In genomic region chr10:68077026-68077425, GRCh38 we compare ENCODE assay signal across 23 cellular contexts. TPM values are rescaled to one million over a fixed set of nuclear protein-coding genes. Genes with fewer than 3 reads are reported as not detected.
A peak's percentile ranks its signal among the peaks of the same experiment; 100 is the strongest.
DNase-seq lines count a peak whose midpoint lies in the region; ATAC-seq and TF ChIP-seq lines count a peak whose summit lies in the region.
"Had no signal": no experiment of that assay in that cellular context is flagged by ENCODE, and none has a peak within 500 bp of the region (broad histone marks: within the 10 kb centered on the region; RNA-seq: fewer than 3 reads in every experiment).

No MANE protein-coding gene starts in this region.

- intact Hi-C loops in natural killer cell (cut with micrococcal nuclease) (loop anchor here (10.0 kb wide), 1 partner anchor 312 kb away; no protein-coding TSS in a partner anchor), dorsolateral prefrontal cortex (cut with DNase I) (loop anchor here (5.0 to 10.0 kb wide), 5 partner anchors 75 to 248 kb away; partner anchors contain the start of gene ATOH7 (in 1 of the 2))

- WGBS in trophoblast cell (ENCODE audit: extremely low coverage, insufficient coverage, insufficient read length), result no CpG with 5 or more reads among the region's 5 CpGs

- H3K9me3 ChIP-seq in T-helper 17 cell (ENCODE audit: control insufficient read depth, low read length, poor library complexity, severe bottlenecking) (no peaks in the 10 kb centered on the region), trophoblast cell (ENCODE audit: insufficient read depth, low read depth, low read length) (no peaks in the 10 kb centered on the region)
- H3K9me3 ChIP-seq: A549; BE2C; BLaER1 treated with 17β-estradiol and CSF1 and Interleukin-3, amounts not matched to agents 10 nM and 100 nM had no signal

- H3K4me3 Mint-ChIP-seq in natural killer cell (peak overlapping the region; percentile 9), T-helper 17 cell (no peak overlapping the region)
- H3K4me3 Mint-ChIP-seq in natural killer cell treated with Interleukin-12 subunit alpha and Interleukin-12 subunit beta and Interleukin-15 and Interleukin-18, amount 100 ng/mL, for 72 hours, result no peak overlapping the region
- H3K4me3 Mint-ChIP-seq: CD14-positive monocyte, GM23338, H9 had no signal

- H3K4ac ChIP-seq in trophoblast cell (ENCODE audit: low read depth, low read length), result no peak overlapping the region

- no peak overlapping the region for H3K18ac ChIP-seq in trophoblast cell (ENCODE audit: low read length)

- no peak overlapping the region for H3K27ac ChIP-seq in trophoblast cell (ENCODE audit: low read depth, low read length)
- no peak overlapping the region for H3K27ac ChIP-seq in dorsolateral prefrontal cortex
- H3K27ac ChIP-seq: A549; BLaER1 treated with 17β-estradiol and CSF1 and Interleukin-3, amounts not matched to agents 10 nM and 100 nM had no signal

- H3K79me2 ChIP-seq in trophoblast cell (ENCODE audit: control insufficient read depth, insufficient read depth, low read length, poor library complexity), result peaks cover 6% of the 10 kb centered on the region

- TF ChIP-seq CTCF in natural killer cell (IDR thresholded peaks at IDR 0.05) (no peak), dorsolateral prefrontal cortex (IDR thresholded peaks at IDR 0.05 in 54 of 56, conservative IDR thresholded peaks at IDR 0.05 in 2 of 56; ENCODE audit: low read depth in 1 of 56, partially characterized antibody in 56 of 56) (no peak)

- no peak overlapping the region for H4K91ac ChIP-seq in trophoblast cell (ENCODE audit: low read depth, low read length)

- H4K12ac ChIP-seq in trophoblast cell (ENCODE audit: low read depth, low read length), result no peak overlapping the region

- no peak for ATAC-seq in natural killer cell
- no peak for ATAC-seq in natural killer cell treated with Interleukin-12 subunit alpha and Interleukin-12 subunit beta and Interleukin-15 and Interleukin-18, amount 100 ng/mL, for 72 hours
- ATAC-seq in T-helper 17 cell, result no peak
- ATAC-seq: A549, GM23338, HCT116 had no signal

- H3K4me3 ChIP-seq in trophoblast cell (ENCODE audit: low read depth, low read length) (no peak overlapping the region), dorsolateral prefrontal cortex (no peak overlapping the region)
- H3K4me3 ChIP-seq: A549; BLaER1 treated with 17β-estradiol and CSF1 and Interleukin-3, amounts not matched to agents 10 nM and 100 nM; GM23338 had no signal

- no peaks in the 10 kb centered on the region for H3K36me3 ChIP-seq in trophoblast cell (ENCODE audit: control insufficient read depth in 1 of 2, insufficient read depth in 2 of 2, low read length in 2 of 2)
- H3K36me3 ChIP-seq: BE2C had no signal

- DNase-seq in natural killer cell (no peak), T-helper 17 cell (no peak), trophoblast cell (peak; percentile 18 to 93), NCI-H226 (no peak), dorsolateral prefrontal cortex (no peak)
- no peak for DNase-seq in natural killer cell treated with Interleukin-12 subunit alpha and Interleukin-12 subunit beta and Interleukin-15 and Interleukin-18, amount 100 ng/mL, for 72 hours (ENCODE audit: low spot score)
- DNase-seq: 8988T; ACHN; AML-193; BE2C; Calu3; CD4-positive, alpha-beta memory T cell; COR-L47; DMS53; DMS79 treated with DMSO at 0.1 percent for 48 hours; GF-D8; H9 had no signal

- H3K9me3 Mint-ChIP-seq in natural killer cell, result no peaks in the 10 kb centered on the region
- H3K9me3 Mint-ChIP-seq in natural killer cell treated with Interleukin-12 subunit alpha and Interleukin-12 subunit beta and Interleukin-15 and Interleukin-18, amount 100 ng/mL, for 72 hours, result no peaks in the 10 kb centered on the region
- H3K9me3 Mint-ChIP-seq: CD14-positive monocyte; CD4-positive, alpha-beta memory T cell; GM23338; H9 had no signal

- H2AFZ ChIP-seq in trophoblast cell (ENCODE audit: insufficient read depth, low read length, poor library complexity), result no peak overlapping the region
- H2AFZ ChIP-seq: GM23338 had no signal

- H3K4me1 ChIP-seq in trophoblast cell (ENCODE audit: control insufficient read depth in 1 of 2, insufficient read depth in 2 of 2, low read length in 2 of 2), result peaks cover 2 to 3% of the 10 kb centered on the region in 2 experiments

- H3K27me3 ChIP-seq in trophoblast cell (ENCODE audit: insufficient read depth, low read length) (no peaks in the 10 kb centered on the region), dorsolateral prefrontal cortex (no peaks in the 10 kb centered on the region)
- H3K27me3 ChIP-seq: BE2C; BLaER1 treated with 17β-estradiol and CSF1 and Interleukin-3, amounts not matched to agents 10 nM and 100 nM had no signal

- H2BK120ac ChIP-seq in trophoblast cell (ENCODE audit: insufficient read depth, low read length, poor library complexity), result no peak overlapping the region

- H3K9ac ChIP-seq in trophoblast cell (ENCODE audit: low read length), result no peak overlapping the region
- H3K9ac ChIP-seq: BLaER1 treated with 17β-estradiol and CSF1 and Interleukin-3, amounts not matched to agents 10 nM and 100 nM had no signal

- H3K36me3 Mint-ChIP-seq in natural killer cell, result no peaks in the 10 kb centered on the region
- no peaks in the 10 kb centered on the region for H3K36me3 Mint-ChIP-seq in natural killer cell treated with Interleukin-12 subunit alpha and Interleukin-12 subunit beta and Interleukin-15 and Interleukin-18, amount 100 ng/mL, for 72 hours
- H3K36me3 Mint-ChIP-seq in T-helper 17 cell (ENCODE audit: low read depth), result peaks cover 2% of the 10 kb centered on the region

- H3K27me3 Mint-ChIP-seq in natural killer cell (ENCODE audit: low read depth in 2 of 2) (peaks cover 0 to 6% of the 10 kb centered on the region in 2 donors), T-helper 17 cell (peaks cover 6% of the 10 kb centered on the region)
- H3K27me3 Mint-ChIP-seq in natural killer cell treated with Interleukin-12 subunit alpha and Interleukin-12 subunit beta and Interleukin-15 and Interleukin-18, amount 100 ng/mL, for 72 hours, result peaks cover 3 to 7% of the 10 kb centered on the region in 2 donors
- H3K27me3 Mint-ChIP-seq: CD4-positive, alpha-beta memory T cell had no signal

- H3K23ac ChIP-seq in trophoblast cell (ENCODE audit: low read length), result no peak overlapping the region

- H2BK5ac ChIP-seq in trophoblast cell (ENCODE audit: low read depth, low read length, poor library complexity), result no peak overlapping the region

- H3K27ac Mint-ChIP-seq in natural killer cell (no peak overlapping the region), T-helper 17 cell (peak overlapping the region; percentile 8)
- no peak overlapping the region for H3K27ac Mint-ChIP-seq in natural killer cell treated with Interleukin-12 subunit alpha and Interleukin-12 subunit beta and Interleukin-15 and Interleukin-18, amount 100 ng/mL, for 72 hours
- H3K27ac Mint-ChIP-seq: GM23338, H9 had no signal

- H3K4me2 ChIP-seq in trophoblast cell (ENCODE audit: low read length), result no peak overlapping the region
- H3K4me2 ChIP-seq: A549; BLaER1 treated with 17β-estradiol and CSF1 and Interleukin-3, amounts not matched to agents 10 nM and 100 nM; GM23338 had no signal

- H3K79me1 ChIP-seq in trophoblast cell (ENCODE audit: low read length), result peaks cover 10% of the 10 kb centered on the region

- H2AK5ac ChIP-seq in trophoblast cell (ENCODE audit: low read length), result no peak overlapping the region

- H2BK12ac ChIP-seq in trophoblast cell (ENCODE audit: low read length), result no peak overlapping the region

- H4K8ac ChIP-seq in trophoblast cell (ENCODE audit: low read depth, low read length), result no peak overlapping the region

- no peak overlapping the region for H3K14ac ChIP-seq in trophoblast cell (ENCODE audit: low read length)

- H3K4me1 Mint-ChIP-seq in natural killer cell, result peaks cover 21 to 22% of the 10 kb centered on the region in 2 donors
- peaks cover 14 to 17% of the 10 kb centered on the region in 2 donors for H3K4me1 Mint-ChIP-seq in natural killer cell treated with Interleukin-12 subunit alpha and Interleukin-12 subunit beta and Interleukin-15 and Interleukin-18, amount 100 ng/mL, for 72 hours (ENCODE audit: low read depth in 2 of 2)
- H3K4me1 Mint-ChIP-seq in T-helper 17 cell, result peaks cover 6% of the 10 kb centered on the region

RNA-seq across cellular contexts. Expression of gene HERC4, which starts 1.9 kb away (rescaled TPM):
- total RNA-seq in natural killer cell (100 to 1,000 TPM in 1 of 3 donors, 10 to 100 TPM in 2; 78.4 to 104 (median 83.9) TPM), T-helper 17 cell (10 to 100 TPM; 50.9 to 59.4 TPM), dorsolateral prefrontal cortex (100 to 1,000 TPM in 20 of 120 experiments, 10 to 100 TPM in 100; 64.1 to 139 (median 86.7) TPM)
- total RNA-seq in natural killer cell treated with Interleukin-12 subunit alpha and Interleukin-12 subunit beta and Interleukin-15 and Interleukin-18, amount 100 ng/mL, for 72 hours, result 10 to 100 TPM; 61.2 to 80.4 TPM
- polyA plus RNA-seq in trophoblast cell (2013), result 20.1 and 20.5 TPM in 2 replicates

RNA-seq across cellular contexts. Expression of gene MYPN, which starts 32.3 kb away (rescaled TPM):
- total RNA-seq in natural killer cell (not detected), T-helper 17 cell (not detected), dorsolateral prefrontal cortex (under 1 TPM in 55 of 120 experiments, not detected in 65; 0.07 to 0.59 (median 0.16) TPM)
- under 1 TPM in 1 of 2 donors, not detected in 1; 0.05 TPM for total RNA-seq in natural killer cell treated with Interleukin-12 subunit alpha and Interleukin-12 subunit beta and Interleukin-15 and Interleukin-18, amount 100 ng/mL, for 72 hours
- 0.01 TPM in 2 replicates for polyA plus RNA-seq in trophoblast cell (2013)
- total RNA-seq: CD4-positive, alpha-beta memory T cell; G401; GM23338; H9 had no signal
- polyA plus RNA-seq: CD14-positive monocyte; CD4-positive, alpha-beta memory T cell; GM23338 had no signal

Comparison
In these comparisons a context has a peak if more than half of its experiments do, and no peak if none do; other contexts are left out.
1. DNase-seq: peak in trophoblast cell (2 of 2); none in natural killer cell (single experiment), natural killer cell treated with Interleukin-12 subunit alpha and Interleukin-12 subunit beta and Interleukin-15 and Interleukin-18, amount 100 ng/mL, for 72 hours (single experiment), T-helper 17 cell (0 of 3), NCI-H226 (single experiment) and dorsolateral prefrontal cortex (0 of 10).